9 cellular contexts compared by ENCODE assay signal in genomic region chr17:81153340-81153803, GRCh38. TPM values are rescaled to one million over a fixed set of nuclear protein-coding genes. Genes with fewer than 3 reads are reported as not detected.
DNase-seq lines count a peak whose midpoint lies in the region; ATAC-seq lines count a peak whose summit lies in the region.
"Had no signal": no experiment of that assay in that cellular context is flagged by ENCODE, and none has a peak within 500 bp of the region (broad histone marks: within the 10 kb centered on the region; RNA-seq: fewer than 3 reads in every experiment).

No MANE protein-coding gene starts in this region.

- no peaks in the 10 kb centered on the region for H3K36me3 ChIP-seq in H7 (replicated peaks; ENCODE audit: control insufficient read depth, insufficient read depth, low read length)

- H3K27me3 ChIP-seq in H7 (ENCODE audit: control insufficient read depth, insufficient read depth, low read length) = no peaks in the 10 kb centered on the region

- ATAC-seq in esophagus mucosa = peak; percentile 17

- peak; percentile 43 for DNase-seq in H7
- DNase-seq in RPMI7951 (ENCODE audit: low read depth) = peak; percentile 83
- DNase-seq in skeletal muscle cell (ENCODE audit: low read depth) = peak; percentile 62
- no peak for DNase-seq in NCI-H1436 (lab: John Stamatoyannopoulos, UW)
- no peak for DNase-seq in NCI-H446 treated with DMSO at 0.1 percent for 48 hours (lab: John Stamatoyannopoulos, UW)
- DNase-seq in UCSD-AML1 (lab: John Stamatoyannopoulos, UW; ENCODE audit: unreplicated experiment) = no peak
- DNase-seq: NCI-H510A treated with DMSO at 0.1 percent for 48 hours had no signal

- no peak overlapping the region for H3K4me3 ChIP-seq in H7 (ENCODE audit: insufficient read depth, low read depth, low read length)
- no peak overlapping the region for H3K4me3 ChIP-seq in skeletal muscle cell (ENCODE audit: low read depth, low read length)

RNA-seq across cellular contexts. Expression of gene PVALEF, which starts 11.9 kb away (rescaled TPM):
- not detected in 2 replicates for total RNA-seq in H7 (2014; rRNA removed; shearing (Covaris generic))
- not detected in 2 replicates for total RNA-seq in RPMI7951 (2014; rRNA removed; shearing (Covaris generic))
- total RNA-seq in esophagus mucosa = not detected
- total RNA-seq: progenitor cell of endocrine pancreas had no signal

RNA-seq across cellular contexts. Expression of gene AATK, which starts 12.6 kb away (rescaled TPM):
- total RNA-seq in H7 (2014; rRNA removed; shearing (Covaris generic)) = 1.5 and 2.0 TPM in 2 replicates
- not detected in 2 replicates for total RNA-seq in RPMI7951 (2014; rRNA removed; shearing (Covaris generic))
- total RNA-seq in esophagus mucosa = 0.56 TPM

Comparison
In these comparisons a context has a peak if more than half of its experiments do, and no peak if none do; other contexts are left out.
1. DNase-seq: peak in H7 (single experiment), RPMI7951 (single experiment) and skeletal muscle cell (single experiment); none in NCI-H1436 (single experiment), NCI-H446 treated with DMSO at 0.1 percent for 48 hours (single experiment) and UCSD-AML1 (single experiment).